Comparison of ENCODE assay signal across 2 cellular contexts in the genomic region with DNA sequence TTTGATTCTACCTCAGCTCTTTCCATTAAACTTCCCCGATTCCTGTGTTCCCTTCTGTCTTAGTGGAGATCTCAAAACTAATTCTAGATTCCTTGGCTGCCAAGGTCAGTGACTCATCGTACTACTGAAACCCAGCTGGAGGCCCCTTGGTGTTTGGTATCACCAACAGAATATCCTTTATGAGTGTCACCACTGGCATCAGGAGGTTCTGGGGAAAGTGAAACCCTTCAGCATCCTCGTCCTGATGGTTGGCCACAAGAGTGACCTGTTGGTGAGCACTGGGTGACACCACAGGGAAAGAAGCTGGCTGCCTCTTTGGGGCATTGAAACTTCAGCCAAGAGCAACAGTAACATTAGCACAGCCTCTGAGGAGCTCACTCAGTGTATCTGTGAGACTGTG.
TF ChIP-seq lines count a peak whose summit lies in the region.

No MANE protein-coding gene starts in this region.

TF ChIP-seq in Ishikawa, 13 proteins besides CTCF, POLR2A, EP300 and RAD21:
- TF ChIP-seq ZBTB7A (IDR thresholded peaks at IDR 0.05; ENCODE audit: low read depth) (no peak), TAF1 (IDR thresholded peaks at IDR 0.05; ENCODE audit: low read depth) (no peak), CREB1 (IDR thresholded peaks at IDR 0.05; ENCODE audit: low read depth) (no peak), TEAD4 (IDR thresholded peaks at IDR 0.05) (peak; percentile 44; the same call in 1 of the 2 replicates), NFIC (IDR thresholded peaks at IDR 0.05) (no peak)
- TF ChIP-seq, protein P1, sequence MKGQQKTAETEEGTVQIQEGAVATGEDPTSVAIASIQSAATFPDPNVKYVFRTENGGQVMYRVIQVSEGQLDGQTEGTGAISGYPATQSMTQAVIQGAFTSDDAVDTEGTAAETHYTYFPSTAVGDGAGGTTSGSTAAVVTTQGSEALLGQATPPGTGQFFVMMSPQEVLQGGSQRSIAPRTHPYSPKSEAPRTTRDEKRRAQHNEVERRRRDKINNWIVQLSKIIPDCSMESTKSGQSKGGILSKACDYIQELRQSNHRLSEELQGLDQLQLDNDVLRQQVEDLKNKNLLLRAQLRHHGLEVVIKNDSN (IDR thresholded peaks at IDR 0.05) = no peak

TF ChIP-seq in GM12878, 131 proteins besides CTCF, POLR2A, EP300 and RAD21:
- TF ChIP-seq RUNX3 (IDR thresholded peaks at IDR 0.05; ENCODE audit: low read length) = peak; percentile 56
- TF ChIP-seq BCL11A (IDR thresholded peaks at IDR 0.05; ENCODE audit: low read depth, low read length) = peak; percentile 49; the same call in 1 of the 2 replicates
- TF ChIP-seq DPF2 (IDR thresholded peaks at IDR 0.05) = peak; percentile 18; the same call in 1 of the 2 replicates
- TF ChIP-seq NFIC (IDR thresholded peaks at IDR 0.05; ENCODE audit: low read depth, low read length) = peak; percentile 33; the same call in 1 of the 2 replicates
- TF ChIP-seq IRF5 (IDR thresholded peaks at IDR 0.05; ENCODE audit: borderline replicate concordance) = no peak
- TF ChIP-seq EED (IDR thresholded peaks at IDR 0.05; ENCODE audit: low read depth) = peak; percentile 87
- peak; percentile 68 for TF ChIP-seq IKZF1 (conservative IDR thresholded peaks at IDR 0.05)
- peak in 1 of 2 experiments; percentile 18; a peak in 1 of 4 replicates for TF ChIP-seq BHLHE40 (IDR thresholded peaks at IDR 0.05; ENCODE audit: borderline replicate concordance in 1 of 2, low read depth in 2 of 2, low read length in 1 of 2)
- TF ChIP-seq TARDBP (IDR thresholded peaks at IDR 0.05; ENCODE audit: borderline replicate concordance) = no peak
- TF ChIP-seq KAT2A (conservative IDR thresholded peaks at IDR 0.05; ENCODE audit: control insufficient read depth, low read depth, low read length) = no peak
- TF ChIP-seq SMAD5 (IDR thresholded peaks at IDR 0.05; ENCODE audit: low read depth) = no peak
- TF ChIP-seq ATF7 (IDR thresholded peaks at IDR 0.05; ENCODE audit: low read depth) = 0 out of 2 replicates have a peak, but pooled peaks have one; percentile 12
- peak; percentile 22; the same call in 1 of the 2 replicates for TF ChIP-seq MTA2 (IDR thresholded peaks at IDR 0.05; ENCODE audit: low read depth)
- TF ChIP-seq CREM (IDR thresholded peaks at IDR 0.05; ENCODE audit: low read depth) = 0 out of 2 replicates have a peak, but pooled peaks have one; percentile 13
- TF ChIP-seq IRF4 (IDR thresholded peaks at IDR 0.05; ENCODE audit: low read depth, low read length) = peak; percentile 34; the same call in 1 of the 2 replicates
- peak; percentile 73; the same call in 1 of the 2 replicates for TF ChIP-seq TCF12 (IDR thresholded peaks at IDR 0.05; ENCODE audit: low read depth, low read length)
- peak; percentile 60 for TF ChIP-seq JUNB (IDR thresholded peaks at IDR 0.05)
- TF ChIP-seq IKZF2 (IDR thresholded peaks at IDR 0.05) = peak; percentile 80 to 84
- no peak for TF ChIP-seq CEBPZ (IDR thresholded peaks at IDR 0.05; ENCODE audit: low read depth, low read length)
- peak; percentile 68; the same call in 1 of the 2 replicates for TF ChIP-seq TCF3 (IDR thresholded peaks at IDR 0.05; ENCODE audit: borderline replicate concordance, insufficient read depth, low read depth, low read length)
- TF ChIP-seq NR2F1 (conservative IDR thresholded peaks at IDR 0.05) = 0 out of 2 replicates have a peak, but pooled peaks have one; percentile 45
